ENCODE assay signal across 20 cellular contexts in genomic region chr4:17024430-17024829, GRCh38.
DNase-seq lines count a peak whose midpoint lies in the region; ATAC-seq and TF ChIP-seq lines count a peak whose summit lies in the region.
"Had no signal": no experiment of that assay in that cellular context is flagged by ENCODE, and none has a peak within 500 bp of the region (broad histone marks: within the 10 kb centered on the region; RNA-seq: fewer than 3 reads in every experiment).

No MANE protein-coding gene starts in this region.

- ATAC-seq in GM21381 (IDR thresholded peaks at IDR 0.05; ENCODE audit: unreplicated experiment): no peak
- ATAC-seq: A549, HepG2 had no signal

- no peak overlapping the region for H3K4me2 ChIP-seq in fibroblast of lung (ENCODE audit: extremely low read depth, insufficient read depth, low read length)
- no peak overlapping the region for H3K4me2 ChIP-seq in osteoblast (ENCODE audit: insufficient read depth, low read length)
- no peak overlapping the region for H3K4me2 ChIP-seq in neuronal stem cell (ENCODE audit: insufficient read depth, low read length, poor library complexity, severe bottlenecking)
- H3K4me2 ChIP-seq: A549; BLaER1 treated with 17β-estradiol and CSF1 and Interleukin-3, amounts not matched to agents 10 nM and 100 nM; SK-N-SH had no signal

- H3K9ac ChIP-seq in fibroblast of lung (ENCODE audit: insufficient read depth, low read length) (no peak overlapping the region), neuronal stem cell (ENCODE audit: low read depth, low read length, poor library complexity) (no peak overlapping the region)
- H3K9ac ChIP-seq: BLaER1 treated with 17β-estradiol and CSF1 and Interleukin-3, amounts not matched to agents 10 nM and 100 nM; SK-N-SH had no signal

- H3K79me2 ChIP-seq in fibroblast of lung (ENCODE audit: control insufficient read depth, insufficient read depth, low read length): no peaks in the 10 kb centered on the region
- no peaks in the 10 kb centered on the region for H3K79me2 ChIP-seq in osteoblast (ENCODE audit: insufficient read depth, low read length)

- H3K9me3 ChIP-seq in fibroblast of lung (ENCODE audit: control insufficient read depth, insufficient read depth, low read depth, low read length) (no peaks in the 10 kb centered on the region), osteoblast (ENCODE audit: low read depth, low read length) (no peaks in the 10 kb centered on the region), neuronal stem cell (replicated peaks in 1 of 2; ENCODE audit: control insufficient read depth in 2 of 2, insufficient read depth in 1 of 2, low read depth in 1 of 2, low read length in 2 of 2) (no peaks in the 10 kb centered on the region)
- H3K9me3 ChIP-seq: A549; BLaER1 treated with 17β-estradiol and CSF1 and Interleukin-3, amounts not matched to agents 10 nM and 100 nM; SK-N-SH had no signal

- no peak overlapping the region for H3K27ac ChIP-seq in fibroblast of lung (ENCODE audit: insufficient read depth, low read length)
- no peak overlapping the region for H3K27ac ChIP-seq in osteoblast (ENCODE audit: low read depth, low read length)
- H3K27ac ChIP-seq in neuronal stem cell (replicated peaks; ENCODE audit: low read length): no peak overlapping the region
- H3K27ac ChIP-seq: A549; BLaER1 treated with 17β-estradiol and CSF1 and Interleukin-3, amounts not matched to agents 10 nM and 100 nM had no signal

- no CpG with 5 or more reads among the region's 1 CpG for WGBS in neuronal stem cell (ENCODE audit: extremely low coverage in 2 of 2, insufficient read length in 2 of 2, insufficient replicate concordance in 1 of 2), 2 donors

- H4K20me1 ChIP-seq in fibroblast of lung (ENCODE audit: control insufficient read depth, extremely low read depth, insufficient read depth, low read length) (no peaks in the 10 kb centered on the region), osteoblast (ENCODE audit: insufficient read depth, low read length) (no peaks in the 10 kb centered on the region)
- H4K20me1 ChIP-seq: BLaER1 treated with 17β-estradiol and CSF1 and Interleukin-3, amounts not matched to agents 10 nM and 100 nM had no signal

- no peak overlapping the region for H4K91ac ChIP-seq in neuronal stem cell (ENCODE audit: low read depth, low read length, poor library complexity)

- no peak overlapping the region for H3K14ac ChIP-seq in neuronal stem cell (ENCODE audit: low read length)

- no peaks in the 10 kb centered on the region for H3K36me3 Mint-ChIP-seq in immature natural killer cell

- H2AK5ac ChIP-seq in neuronal stem cell (ENCODE audit: low read depth, low read length): no peak overlapping the region

- H2BK120ac ChIP-seq in neuronal stem cell (ENCODE audit: low read depth, low read length): no peak overlapping the region

- H3K36me3 ChIP-seq in fibroblast of lung (ENCODE audit: control insufficient read depth, insufficient read depth, low read length) (no peaks in the 10 kb centered on the region), osteoblast (ENCODE audit: insufficient read depth, low read length) (no peaks in the 10 kb centered on the region), neuronal stem cell (replicated peaks in 1 of 2; ENCODE audit: control insufficient read depth in 2 of 2, insufficient read depth in 2 of 2, low read length in 2 of 2) (no peaks in the 10 kb centered on the region)
- H3K36me3 ChIP-seq: BLaER1 treated with 17β-estradiol and CSF1 and Interleukin-3, amounts not matched to agents 10 nM and 100 nM had no signal

- no peak overlapping the region for H2BK12ac ChIP-seq in neuronal stem cell (ENCODE audit: low read length)

- no peaks in the 10 kb centered on the region for H3K27me3 ChIP-seq in fibroblast of lung (ENCODE audit: control insufficient read depth, insufficient read depth, low read length)
- no peaks in the 10 kb centered on the region for H3K27me3 ChIP-seq in osteoblast (ENCODE audit: insufficient read depth, low read length)
- H3K27me3 ChIP-seq in neuronal stem cell (ENCODE audit: control insufficient read depth in 3 of 3, insufficient read depth in 3 of 3, low read depth in 1 of 3, low read length in 3 of 3): no peaks in the 10 kb centered on the region
- H3K27me3 ChIP-seq: BLaER1 treated with 17β-estradiol and CSF1 and Interleukin-3, amounts not matched to agents 10 nM and 100 nM had no signal

- H3K9me3 Mint-ChIP-seq in immature natural killer cell: peaks cover 0 to 4% (median 0%) of the 10 kb centered on the region in 6 donors

- no peak overlapping the region for H3K4me3 Mint-ChIP-seq in immature natural killer cell
- H3K4me3 Mint-ChIP-seq: CD8-positive, alpha-beta memory T cell had no signal

- no peak overlapping the region for H4K8ac ChIP-seq in neuronal stem cell (ENCODE audit: low read depth, low read length)

- H3K4ac ChIP-seq in neuronal stem cell (ENCODE audit: low read length): no peak overlapping the region

- peaks cover 12% of the 10 kb centered on the region for H3K4me1 ChIP-seq in fibroblast of lung (ENCODE audit: control insufficient read depth, extremely low read depth, insufficient read depth, low read length)
- H3K4me1 ChIP-seq in osteoblast (ENCODE audit: insufficient read depth, low read length): peaks cover 23% of the 10 kb centered on the region
- peaks cover 0 to 7% of the 10 kb centered on the region in 2 donors for H3K4me1 ChIP-seq in neuronal stem cell (ENCODE audit: control insufficient read depth in 2 of 2, insufficient read depth in 1 of 2, low read depth in 1 of 2, low read length in 2 of 2)
- H3K4me1 ChIP-seq: A549; BLaER1 treated with 17β-estradiol and CSF1 and Interleukin-3, amounts not matched to agents 10 nM and 100 nM had no signal

- TF ChIP-seq CTCF in fibroblast of lung (conservative IDR thresholded peaks at IDR 0.05 in 1 of 2, IDR thresholded peaks at IDR 0.05 in 1 of 2; ENCODE audit: low read depth in 1 of 2, low read length in 2 of 2) (no peak), osteoblast (IDR thresholded peaks at IDR 0.05; ENCODE audit: extremely low read depth, low read depth, low read length) (no peak)

- H3K4me1 Mint-ChIP-seq in immature natural killer cell: no peaks in the 10 kb centered on the region
- H3K4me1 Mint-ChIP-seq: CD8-positive, alpha-beta memory T cell had no signal

- no peak overlapping the region for H2BK5ac ChIP-seq in neuronal stem cell (ENCODE audit: low read length)

- no peak overlapping the region for H3K4me3 ChIP-seq in fibroblast of lung (replicated peaks in 1 of 4; ENCODE audit: control extremely low read depth in 1 of 4, insufficient read depth in 1 of 4, low read depth in 3 of 4, low read length in 4 of 4)
- H3K4me3 ChIP-seq in osteoblast (ENCODE audit: insufficient read depth, low read length): no peak overlapping the region
- H3K4me3 ChIP-seq in neuronal stem cell (ENCODE audit: low read length in 2 of 2): no peak overlapping the region
- H3K4me3 ChIP-seq: A549; BLaER1 treated with 17β-estradiol and CSF1 and Interleukin-3, amounts not matched to agents 10 nM and 100 nM had no signal

- no peak overlapping the region for H2BK15ac ChIP-seq in neuronal stem cell (ENCODE audit: low read length)

- H3K27me3 Mint-ChIP-seq in immature natural killer cell (ENCODE audit: low read depth in 3 of 3): peaks cover 0 to 4% (median 4%) of the 10 kb centered on the region in 3 donors

- no peak overlapping the region for H3K23ac ChIP-seq in neuronal stem cell (ENCODE audit: low read depth, low read length, poor library complexity)

- H3K27ac Mint-ChIP-seq in immature natural killer cell: no peak overlapping the region
- H3K27ac Mint-ChIP-seq: CD8-positive, alpha-beta memory T cell had no signal

- no peaks in the 10 kb centered on the region for H3K79me1 ChIP-seq in neuronal stem cell (ENCODE audit: low read depth, low read length)

- H2AFZ ChIP-seq in fibroblast of lung (ENCODE audit: low read length): peak overlapping the region; percentile 47
- peak overlapping the region; percentile 75 for H2AFZ ChIP-seq in osteoblast (ENCODE audit: low read length)
- H2AFZ ChIP-seq in neuronal stem cell (ENCODE audit: low read length): no peak overlapping the region

- H3K18ac ChIP-seq in neuronal stem cell (ENCODE audit: low read length): no peak overlapping the region

- peak; percentile 24 for DNase-seq in GM03348 (ENCODE audit: low spot score)
- peak; percentile 3 for DNase-seq in amniotic epithelial cell (ENCODE audit: low read depth)
- DNase-seq in fibroblast of lung (ENCODE audit: low read depth in 2 of 2): peak in 1 of 2 donors; percentile 43
- no peak for DNase-seq in osteoblast (ENCODE audit: insufficient read length, low spot score, missing footprints)
- no peak for DNase-seq in NCI-H1092 treated with DMSO at 0.1 percent for 48 hours (lab: John Stamatoyannopoulos, UW)
- DNase-seq in neuronal stem cell (ENCODE audit: low spot score): no peak
- no peak for DNase-seq in immature natural killer cell
- DNase-seq: CD8-positive, alpha-beta memory T cell; GOT3; KG1; NCI-H1694 treated with DMSO at 0.1 percent for 48 hours; NCI-H2107; NCI-H524; RPMI8226; SHP77 treated with DMSO at 0.1 percent for 48 hours; SK-N-SH had no signal

Comparison
In these comparisons a context has a peak if more than half of its experiments do, and no peak if none do; other contexts are left out.
1. DNase-seq: peak in GM03348 (single experiment) and amniotic epithelial cell (single experiment); none in osteoblast (single experiment), NCI-H1092 treated with DMSO at 0.1 percent for 48 hours (single experiment), neuronal stem cell (single experiment) and immature natural killer cell (0 of 3).